24 cellular contexts compared by ENCODE assay signal in the genomic region with DNA sequence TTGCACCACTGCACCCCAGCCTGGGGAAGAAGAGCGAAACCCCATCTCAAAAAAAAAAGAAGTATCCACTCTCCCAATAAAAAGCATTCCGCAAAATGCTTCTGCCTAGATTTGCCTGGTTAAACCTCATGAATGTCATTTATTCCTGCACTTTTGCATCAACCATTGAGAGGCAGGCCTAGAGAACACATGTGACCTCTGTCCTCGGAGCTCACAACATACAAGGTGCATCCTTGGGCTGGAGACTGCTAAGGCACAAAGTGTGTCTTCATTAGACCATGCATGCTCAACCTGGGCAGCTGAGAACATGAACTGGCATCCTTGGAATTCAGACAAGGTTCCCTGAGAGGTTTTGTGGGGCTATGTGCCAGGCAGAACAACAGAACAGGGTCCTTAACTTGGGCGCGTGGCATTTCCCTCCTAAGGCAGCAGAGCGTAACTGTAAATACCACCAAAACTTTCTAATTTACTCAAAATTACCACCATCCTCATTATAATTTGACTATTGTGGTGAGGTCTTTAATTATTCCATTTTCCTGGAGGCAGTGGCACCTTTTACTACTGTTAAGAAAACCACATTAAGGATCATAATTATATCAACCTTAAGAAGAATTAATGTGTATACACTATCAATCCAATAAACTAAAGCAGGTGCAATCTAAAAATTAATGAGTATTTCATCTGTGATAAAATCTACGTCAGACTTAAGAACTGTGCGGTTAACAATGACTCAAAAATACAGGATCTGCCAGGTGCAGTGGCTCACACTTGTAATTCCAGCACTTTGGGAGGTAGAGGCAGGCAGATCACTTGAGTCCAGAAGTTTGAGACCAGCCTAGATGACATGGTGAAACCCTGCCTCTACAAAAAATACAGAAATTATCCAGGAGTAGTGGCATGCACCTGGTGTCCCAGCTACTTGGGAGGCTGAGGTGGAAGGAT. TPM values are rescaled to one million over a fixed set of nuclear protein-coding genes. Genes with fewer than 3 reads are reported as not detected.
A peak's percentile ranks its signal among the peaks of the same experiment; 100 is the strongest.
DNase-seq lines count a peak whose midpoint lies in the region; ATAC-seq and TF ChIP-seq lines count a peak whose summit lies in the region.
"Had no signal": no experiment of that assay in that cellular context is flagged by ENCODE, and none has a peak within 500 bp of the region (broad histone marks: within the 10 kb centered on the region; RNA-seq: fewer than 3 reads in every experiment).

No MANE protein-coding gene starts in this region.

- H3K4me1 ChIP-seq in BLaER1 treated with 17β-estradiol and CSF1 and Interleukin-3, amounts not matched to agents 10 nM and 100 nM: peaks cover 6 to 25% (median 20%) of the 10 kb centered on the region in 10 experiments; a peak in 17 of 20 replicates
- peaks cover 11% of the 10 kb centered on the region for H3K4me1 ChIP-seq in left ventricle myocardium inferior
- H3K4me1 ChIP-seq: uterus had no signal

- no peak overlapping the region for H3K27ac ChIP-seq in BLaER1 treated with 17β-estradiol and CSF1 and Interleukin-3, amounts not matched to agents 10 nM and 100 nM
- H3K27ac ChIP-seq in left ventricle myocardium inferior (replicated peaks): no peak overlapping the region
- H3K27ac ChIP-seq: A549, adrenal gland, cardiac muscle cell, heart right ventricle, psoas muscle, uterus had no signal

- no peak for TF ChIP-seq CTCF in GM10248 (IDR thresholded peaks at IDR 0.05; ENCODE audit: control extremely low read depth, extremely low read depth, low read depth, missing control alignments)
- no peak for TF ChIP-seq CTCF in left ventricle myocardium inferior (IDR thresholded peaks at IDR 0.05; ENCODE audit: borderline replicate concordance)
- TF ChIP-seq CTCF in MCF 10A (IDR thresholded peaks at IDR 0.05; ENCODE audit: unreplicated experiment): no peak

- DNase-seq in kidney tubule cell (ENCODE audit: low spot score): peak; percentile 14
- DNase-seq in GM10248 (ENCODE audit: extremely low spot score): no peak
- no peak for DNase-seq in left ventricle myocardium inferior
- DNase-seq in NK-92 (lab: John Stamatoyannopoulos, UW; ENCODE audit: unreplicated experiment): no peak
- no peak for DNase-seq in MCF 10A (ENCODE audit: unreplicated experiment)
- DNase-seq: activated CD4-positive, alpha-beta T cell treated with anti-CD3 and anti-CD28 coated beads for 36 hours; activated effector memory CD4-positive, alpha-beta T cell treated with anti-CD3 and anti-CD28 coated beads, Interleukin-2, amount 50 U/mL, for 16 hours; adrenal gland; heart right ventricle; HFFc6; NCI-H1694; NCI-H774; PC-9; psoas muscle; SIG-M5; stimulated activated CD4-positive, alpha-beta T cell treated with anti-CD3 and anti-CD28 coated beads, Interleukin-4, amount 100 ng/mL, for 1 hour; T-cell; uterus had no signal

- H3K4me1 Mint-ChIP-seq in MCF 10A (ENCODE audit: insufficient read depth, unreplicated experiment): peaks cover 22% of the 10 kb centered on the region

- no peaks in the 10 kb centered on the region for H3K27me3 Mint-ChIP-seq in MCF 10A (ENCODE audit: insufficient read depth, unreplicated experiment)
- H3K27me3 Mint-ChIP-seq: activated CD4-positive, alpha-beta T cell treated with anti-CD3 and anti-CD28 coated beads for 36 hours; T-cell had no signal

- CTCF ChIA-PET in GM10248 (lab: Yijun Ruan, JAX) (interaction anchor here (1.0 kb wide), 1 partner anchor 71 kb away, joined by 3 read pairs; no protein-coding TSS in a partner anchor), MCF 10A (lab: Yijun Ruan, JAX) (interaction anchor here (0.6 kb wide), 1 partner anchor 265 kb away, joined by 4 read pairs; no protein-coding TSS in a partner anchor)

- peaks cover 16% of the 10 kb centered on the region for H3K36me3 Mint-ChIP-seq in MCF 10A (ENCODE audit: insufficient read depth, unreplicated experiment)

- peaks cover 0 to 15% (median 12%) of the 10 kb centered on the region in 11 experiments; a peak in 17 of 22 replicates for H3K9me3 ChIP-seq in BLaER1 treated with 17β-estradiol and CSF1 and Interleukin-3, amounts not matched to agents 10 nM and 100 nM (replicated peaks in 1 of 11)
- no peaks in the 10 kb centered on the region for H3K9me3 ChIP-seq in left ventricle myocardium inferior (replicated peaks)
- H3K9me3 ChIP-seq: A549, adrenal gland, heart right ventricle, psoas muscle, uterus had no signal

- no peak overlapping the region for H3K27ac Mint-ChIP-seq in MCF 10A (ENCODE audit: low read depth, unreplicated experiment)
- H3K27ac Mint-ChIP-seq: HFFc6 had no signal

- no peaks in the 10 kb centered on the region for H3K9me3 Mint-ChIP-seq in MCF 10A (ENCODE audit: unreplicated experiment)
- H3K9me3 Mint-ChIP-seq: HFFc6, T-cell had no signal

- H3K4me2 ChIP-seq in BLaER1 treated with 17β-estradiol and CSF1 and Interleukin-3, amounts not matched to agents 10 nM and 100 nM: peak overlapping the region in 6 of 11 experiments; percentile 0 to 49 (median 30); a peak in 7 of 22 replicates
- H3K4me2 ChIP-seq: A549 had no signal

- H3K4me3 Mint-ChIP-seq in MCF 10A (ENCODE audit: unreplicated experiment): no peak overlapping the region
- H3K4me3 Mint-ChIP-seq: activated CD4-positive, alpha-beta T cell treated with anti-CD3 and anti-CD28 coated beads for 36 hours; HFFc6; T-cell had no signal

- H3K4me3 ChIP-seq in BLaER1 treated with 17β-estradiol and CSF1 and Interleukin-3, amounts not matched to agents 10 nM and 100 nM: no peak overlapping the region
- H3K4me3 ChIP-seq in left ventricle myocardium inferior: no peak overlapping the region
- H3K4me3 ChIP-seq: A549, adrenal gland, cardiac muscle cell, heart right ventricle, PC-9, psoas muscle, uterus had no signal

- H4K20me1 ChIP-seq in BLaER1 treated with 17β-estradiol and CSF1 and Interleukin-3, amounts not matched to agents 10 nM and 100 nM: peaks cover 0 to 24% (median 0%) of the 10 kb centered on the region in 11 experiments; a peak in 4 of 22 replicates

- H3K27me3 ChIP-seq in BLaER1 treated with 17β-estradiol and CSF1 and Interleukin-3, amounts not matched to agents 10 nM and 100 nM: no peaks in the 10 kb centered on the region
- no peaks in the 10 kb centered on the region for H3K27me3 ChIP-seq in left ventricle myocardium inferior (ENCODE audit: low read depth)
- H3K27me3 ChIP-seq: adrenal gland, cardiac muscle cell, heart right ventricle, uterus had no signal

- BruUV-seq in MCF 10A (replicated peaks; lab: Mats Ljungman, UMichigan): no TSS peak

- peaks cover 20 to 96% (median 59%) of the 10 kb centered on the region in 11 experiments for H3K36me3 ChIP-seq in BLaER1 treated with 17β-estradiol and CSF1 and Interleukin-3, amounts not matched to agents 10 nM and 100 nM
- H3K36me3 ChIP-seq in left ventricle myocardium inferior: peaks cover 6% of the 10 kb centered on the region
- H3K36me3 ChIP-seq: uterus had no signal

- H3K9ac ChIP-seq in BLaER1 treated with 17β-estradiol and CSF1 and Interleukin-3, amounts not matched to agents 10 nM and 100 nM: no peak overlapping the region

- POLR2A ChIA-PET in GM10248 (lab: Yijun Ruan, JAX): no interaction called here
- POLR2A ChIA-PET in MCF 10A (lab: Yijun Ruan, JAX): interaction anchor here (1.6 to 2.0 kb wide), 2 partner anchors 11 to 13 kb away, joined by 6 to 20 read pairs; partner anchors contain the start of gene RCBTB1

- intact Hi-C loops in left ventricle myocardium inferior (cut with micrococcal nuclease) (no loop called here), MCF 10A (cut with micrococcal nuclease) (no loop called here)

- ATAC-seq in GM18907 (IDR thresholded peaks at IDR 0.05; ENCODE audit: unreplicated experiment) (peak; percentile 62), HG02870 (IDR thresholded peaks at IDR 0.05; ENCODE audit: unreplicated experiment) (peak; percentile 58)
- ATAC-seq: A549; activated CD4-positive, alpha-beta T cell treated with anti-CD3 and anti-CD28 coated beads for 36 hours; heart right ventricle; psoas muscle; T-cell had no signal

RNA-seq across cellular contexts. Expression of gene RCBTB1, which starts 13.8 kb away (rescaled TPM):
- 21.6 TPM for total RNA-seq in left ventricle myocardium inferior
- total RNA-seq in MCF 10A (2022): 16.8 and 17.9 TPM in 2 replicates

RNA-seq across cellular contexts. Expression of gene ARL11, which starts 56.7 kb away (rescaled TPM):
- total RNA-seq in left ventricle myocardium inferior (0.52 TPM), MCF 10A (2022) (not detected in 2 replicates)
- total RNA-seq: G401, HFFc6 had no signal
